1 cellular context compared by ENCODE assay signal in genomic region chr15:75449585-75450306, GRCh38.
TF ChIP-seq lines count a peak whose summit lies in the region.

No MANE protein-coding gene starts in this region.

TF ChIP-seq in endothelial cell of umbilical vein, 7 proteins besides CTCF, POLR2A, EP300 and RAD21 (continued from another document):
- TF ChIP-seq FOS (IDR thresholded peaks at IDR 0.05; ENCODE audit: borderline replicate concordance, insufficient read depth, low read length), result no peak
